Comparison of ENCODE assay signal across 7 cellular contexts in the genomic region with DNA sequence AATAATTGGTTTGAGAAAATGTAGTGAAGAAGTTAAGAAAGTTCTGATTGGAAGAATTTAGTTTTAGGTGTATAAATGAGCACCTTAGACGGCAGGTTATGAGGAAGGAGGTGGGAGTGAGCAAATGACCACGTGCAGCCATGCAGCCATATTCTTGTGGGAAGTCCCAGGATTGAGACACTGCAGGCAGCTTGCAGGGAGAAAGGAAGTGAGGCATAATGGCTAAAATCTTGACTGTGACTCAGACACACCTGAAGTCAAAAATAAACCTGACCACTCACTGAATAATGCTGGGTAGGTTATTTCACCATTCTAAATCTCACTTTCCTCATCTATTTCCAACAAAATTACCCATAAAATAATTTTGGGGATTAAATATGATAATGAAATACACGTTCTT. TPM values are rescaled to one million over a fixed set of nuclear protein-coding genes. Genes with fewer than 3 reads are reported as not detected.
DNase-seq lines count a peak whose midpoint lies in the region; ATAC-seq lines count a peak whose summit lies in the region.

No MANE protein-coding gene starts in this region.

- no CpG with 5 or more reads among the region's 3 CpGs for WGBS in trophoblast cell (ENCODE audit: extremely low coverage, insufficient coverage, insufficient read length)

- peaks cover 2 to 12% of the 10 kb centered on the region in 2 experiments for H3K4me1 ChIP-seq in trophoblast cell (ENCODE audit: control insufficient read depth in 1 of 2, insufficient read depth in 2 of 2, low read length in 2 of 2)

- H3K14ac ChIP-seq in trophoblast cell (ENCODE audit: low read length): no peak overlapping the region

- no peak overlapping the region for H2BK120ac ChIP-seq in trophoblast cell (ENCODE audit: insufficient read depth, low read length, poor library complexity)

- peaks cover 3% of the 10 kb centered on the region for H3K79me1 ChIP-seq in trophoblast cell (ENCODE audit: low read length)

- H4K91ac ChIP-seq in trophoblast cell (ENCODE audit: low read depth, low read length): no peak overlapping the region

- H3K27me3 ChIP-seq in trophoblast cell (ENCODE audit: insufficient read depth, low read length): no peaks in the 10 kb centered on the region

- no peak overlapping the region for H4K12ac ChIP-seq in trophoblast cell (ENCODE audit: low read depth, low read length)

- H3K4me3 ChIP-seq in trophoblast cell (ENCODE audit: low read depth, low read length): no peak overlapping the region

- H3K4me2 ChIP-seq in trophoblast cell (ENCODE audit: low read length): no peak overlapping the region

- no peak overlapping the region for H3K18ac ChIP-seq in trophoblast cell (ENCODE audit: low read length)

- DNase-seq in T-helper 22 cell (ENCODE audit: low read depth): peak; percentile 35
- DNase-seq in trophoblast cell: peak; percentile 79 to 85
- DNase-seq in KBM-7: no peak
- DNase-seq in NCI-H2107 treated with DMSO at 0.1 percent for 48 hours (lab: John Stamatoyannopoulos, UW; ENCODE audit: unreplicated experiment): no peak
- no peak for DNase-seq in activated effector memory CD4-positive, alpha-beta T cell treated with anti-CD3 and anti-CD28 coated beads, Interleukin-2, amount 50 U/mL, for 16 hours

- H3K27ac ChIP-seq in trophoblast cell (ENCODE audit: low read depth, low read length): no peak overlapping the region

- no peak overlapping the region for H2AFZ ChIP-seq in trophoblast cell (ENCODE audit: insufficient read depth, low read length, poor library complexity)

- H3K4ac ChIP-seq in trophoblast cell (ENCODE audit: low read depth, low read length): no peak overlapping the region

- H3K36me3 ChIP-seq in trophoblast cell (ENCODE audit: control insufficient read depth in 1 of 2, insufficient read depth in 2 of 2, low read length in 2 of 2): no peaks in the 10 kb centered on the region

- ATAC-seq in GM19351 (IDR thresholded peaks at IDR 0.05; ENCODE audit: unreplicated experiment) (peak; percentile 62), HG03025 (IDR thresholded peaks at IDR 0.05; ENCODE audit: low FRiP score, unreplicated experiment) (peak; percentile 47)

- no peaks in the 10 kb centered on the region for H3K79me2 ChIP-seq in trophoblast cell (ENCODE audit: control insufficient read depth, insufficient read depth, low read length, poor library complexity)

- no peak overlapping the region for H3K23ac ChIP-seq in trophoblast cell (ENCODE audit: low read length)

- in situ Hi-C loops in KBM-7 (cut with MboI; ENCODE audit: low pct_unique_long_range_greater_than_20kb, low sequenced_read_pairs): no loop called here

- no peak overlapping the region for H3K9ac ChIP-seq in trophoblast cell (ENCODE audit: low read length)

- no peak overlapping the region for H4K8ac ChIP-seq in trophoblast cell (ENCODE audit: low read depth, low read length)

- H2BK5ac ChIP-seq in trophoblast cell (ENCODE audit: low read depth, low read length, poor library complexity): no peak overlapping the region

- H3K9me3 ChIP-seq in trophoblast cell (ENCODE audit: insufficient read depth, low read depth, low read length): no peaks in the 10 kb centered on the region

- no peak overlapping the region for H2BK12ac ChIP-seq in trophoblast cell (ENCODE audit: low read length)

- H2AK5ac ChIP-seq in trophoblast cell (ENCODE audit: low read length): no peak overlapping the region

RNA-seq across cellular contexts. Expression of a gene that starts 16.6 kb away (rescaled TPM):
- 20.0 and 20.3 TPM in 2 replicates for polyA plus RNA-seq in trophoblast cell (2013)

Comparison
In these comparisons a context has a peak if more than half of its experiments do, and no peak if none do; other contexts are left out.
1. DNase-seq: peak in T-helper 22 cell (single experiment) and trophoblast cell (2 of 2); none in KBM-7 (single experiment), NCI-H2107 treated with DMSO at 0.1 percent for 48 hours (single experiment) and activated effector memory CD4-positive, alpha-beta T cell treated with anti-CD3 and anti-CD28 coated beads, Interleukin-2, amount 50 U/mL, for 16 hours (single experiment).